Comparison of ENCODE assay signal across 1 cellular context in the genomic region with DNA sequence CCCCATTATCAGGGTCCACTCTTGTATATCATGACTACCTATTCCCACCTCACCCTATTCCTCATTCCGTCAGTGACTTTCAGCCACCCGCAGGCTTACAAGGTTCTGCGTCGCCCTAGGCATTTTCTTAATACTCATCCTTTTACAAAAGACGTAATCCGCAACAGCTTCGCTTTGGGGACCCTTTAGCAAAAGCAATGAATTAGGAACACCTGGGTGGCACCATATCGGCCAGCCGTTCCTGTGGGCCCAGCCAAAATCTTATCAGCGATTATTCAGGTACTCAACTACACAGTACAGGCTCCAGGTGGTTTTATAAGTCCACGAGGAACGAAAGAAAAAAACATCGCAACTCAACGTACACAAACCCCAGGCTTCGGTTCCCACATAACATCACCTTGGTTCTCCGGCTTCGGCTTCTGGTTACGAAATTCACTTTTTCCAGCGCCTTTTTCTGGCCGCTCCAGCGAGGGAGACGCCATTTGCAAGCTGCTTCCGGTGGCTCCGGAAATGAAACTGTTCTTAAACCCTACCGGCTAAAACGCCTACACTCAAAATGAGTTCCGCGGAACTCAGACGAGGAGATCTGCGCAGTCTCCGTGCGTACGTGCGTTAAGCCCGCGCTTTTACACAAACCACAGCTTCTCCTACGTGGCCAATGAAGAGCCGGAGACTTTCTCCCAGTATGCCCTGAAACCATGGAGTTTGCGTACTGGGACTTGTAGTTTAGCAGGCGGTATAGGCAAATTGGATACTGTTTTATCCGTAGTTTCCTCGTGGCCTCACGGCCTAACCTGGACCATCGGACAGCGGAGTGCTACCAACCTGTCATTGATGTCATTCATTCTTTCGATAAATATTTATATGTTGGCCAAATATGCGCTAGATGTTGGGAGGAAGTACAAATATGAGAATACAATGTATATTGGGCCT.
A peak's percentile ranks its signal among the peaks of the same experiment; 100 is the strongest.
TF ChIP-seq lines count a peak whose summit lies in the region.

A gene (minus strand): TSS at position 494 of the 933 bp plus-strand sequence. CDS start 12 bp downstream, at position 482.

TF ChIP-seq in GM12878, 131 proteins besides CTCF, POLR2A, EP300 and RAD21 (continued from another document and continues in another):
- TF ChIP-seq ASH2L (IDR thresholded peaks at IDR 0.05; ENCODE audit: borderline replicate concordance, low read depth) (0 out of 2 replicates have a peak, but pooled peaks have one; percentile 44), IKZF1 (conservative IDR thresholded peaks at IDR 0.05) (peak; percentile 85), NFXL1 (IDR thresholded peaks at IDR 0.05; ENCODE audit: borderline replicate concordance) (no peak), PAX5 (IDR thresholded peaks at IDR 0.05; ENCODE audit: borderline replicate concordance, low read depth, low read length) (peak; percentile 61; the same call in 1 of the 2 replicates), RB1 (IDR thresholded peaks at IDR 0.05; ENCODE audit: borderline replicate concordance) (peak; percentile 98; the same call in 1 of the 2 replicates), STAT1 (conservative IDR thresholded peaks at IDR 0.05) (0 out of 2 replicates have a peak, but pooled peaks have one; percentile 57), IKZF2 (IDR thresholded peaks at IDR 0.05) (peak in 1 of 2 experiments; percentile 28; a peak in 2 of 4 replicates), RBBP5 (conservative IDR thresholded peaks at IDR 0.05) (no peak), NRF1 (conservative IDR thresholded peaks at IDR 0.05; ENCODE audit: low read depth, low read length) (peak; percentile 59), EGR1 (IDR thresholded peaks at IDR 0.05; ENCODE audit: borderline replicate concordance in 1 of 2, low read depth in 2 of 2, low read length in 2 of 2) (peak; percentile 35 to 69; a peak in 2 of 3 replicates), ZNF622 (IDR thresholded peaks at IDR 0.05) (no peak), GABPA (IDR thresholded peaks at IDR 0.05; ENCODE audit: low read depth) (peak; percentile 100), SUZ12 (IDR thresholded peaks at IDR 0.05; ENCODE audit: unreplicated experiment) (no peak), NFIC (IDR thresholded peaks at IDR 0.05; ENCODE audit: low read depth, low read length) (peak; percentile 62), CEBPB (IDR thresholded peaks at IDR 0.05; ENCODE audit: borderline replicate concordance in 1 of 2, low read depth in 2 of 2, low read length in 2 of 2) (no peak), BHLHE40 (IDR thresholded peaks at IDR 0.05; ENCODE audit: borderline replicate concordance in 1 of 2, low read depth in 2 of 2, low read length in 1 of 2) (peak in 1 of 2 experiments; percentile 28; a peak in 2 of 4 replicates), MYB (IDR thresholded peaks at IDR 0.05; ENCODE audit: borderline replicate concordance, low read depth, low read length) (peak; percentile 51; the same call in 1 of the 2 replicates), EZH2 (IDR thresholded peaks at IDR 0.05; ENCODE audit: borderline replicate concordance, control insufficient read depth, low read depth, low read length) (no peak), TBL1XR1 (IDR thresholded peaks at IDR 0.05; ENCODE audit: low read depth, low read length) (peak; percentile 58; the same call in 1 of the 2 replicates), CREB1 (IDR thresholded peaks at IDR 0.05; ENCODE audit: low read depth) (peak; percentile 69), NR2C1 (IDR thresholded peaks at IDR 0.05) (peak; percentile 98), HCFC1 (IDR thresholded peaks at IDR 0.05; ENCODE audit: low read length) (peak; percentile 80), MEF2A (IDR thresholded peaks at IDR 0.05; ENCODE audit: insufficient read depth, low read depth, low read length) (no peak), SRF (IDR thresholded peaks at IDR 0.05; ENCODE audit: low read depth in 2 of 2, low read length in 2 of 2) (peak in 1 of 2 experiments; percentile 83; a peak in 2 of 4 replicates), LARP7 (IDR thresholded peaks at IDR 0.05) (no peak), JUNB (IDR thresholded peaks at IDR 0.05) (no peak), POLR2AphosphoS2 (IDR thresholded peaks at IDR 0.05; ENCODE audit: low read depth, low read length) (peak; percentile 74), WRNIP1 (IDR thresholded peaks at IDR 0.05; ENCODE audit: borderline replicate concordance, low read depth, low read length) (0 out of 2 replicates have a peak, but pooled peaks have one; percentile 44), SREBF2 (IDR thresholded peaks at IDR 0.05; ENCODE audit: low read length) (0 out of 2 replicates have a peak, but pooled peaks have one; percentile 58), NR2C2 (IDR thresholded peaks at IDR 0.05; ENCODE audit: borderline replicate concordance, control insufficient read depth, insufficient read length, low read depth) (no peak), HDGF (IDR thresholded peaks at IDR 0.05) (no peak), RUNX3 (IDR thresholded peaks at IDR 0.05; ENCODE audit: low read length) (peak; percentile 97), NBN (IDR thresholded peaks at IDR 0.05) (peak; percentile 78), SIN3A (IDR thresholded peaks at IDR 0.05; ENCODE audit: low read depth, low read length) (peak; percentile 88), IRF4 (IDR thresholded peaks at IDR 0.05; ENCODE audit: low read depth, low read length) (peak; percentile 89), EED (IDR thresholded peaks at IDR 0.05; ENCODE audit: low read depth) (peak; percentile 57; the same call in 1 of the 2 replicates), KAT2A (conservative IDR thresholded peaks at IDR 0.05; ENCODE audit: control insufficient read depth, low read depth, low read length) (no peak)
- TF ChIP-seq, protein P1, sequence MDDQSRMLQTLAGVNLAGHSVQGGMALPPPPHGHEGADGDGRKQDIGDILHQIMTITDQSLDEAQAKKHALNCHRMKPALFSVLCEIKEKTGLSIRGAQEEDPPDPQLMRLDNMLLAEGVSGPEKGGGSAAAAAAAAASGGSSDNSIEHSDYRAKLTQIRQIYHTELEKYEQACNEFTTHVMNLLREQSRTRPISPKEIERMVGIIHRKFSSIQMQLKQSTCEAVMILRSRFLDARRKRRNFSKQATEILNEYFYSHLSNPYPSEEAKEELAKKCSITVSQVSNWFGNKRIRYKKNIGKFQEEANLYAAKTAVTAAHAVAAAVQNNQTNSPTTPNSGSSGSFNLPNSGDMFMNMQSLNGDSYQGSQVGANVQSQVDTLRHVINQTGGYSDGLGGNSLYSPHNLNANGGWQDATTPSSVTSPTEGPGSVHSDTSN (IDR thresholded peaks at IDR 0.05; ENCODE audit: insufficient replicate concordance, low read depth, low read length): no peak
- TF ChIP-seq, protein P2, sequence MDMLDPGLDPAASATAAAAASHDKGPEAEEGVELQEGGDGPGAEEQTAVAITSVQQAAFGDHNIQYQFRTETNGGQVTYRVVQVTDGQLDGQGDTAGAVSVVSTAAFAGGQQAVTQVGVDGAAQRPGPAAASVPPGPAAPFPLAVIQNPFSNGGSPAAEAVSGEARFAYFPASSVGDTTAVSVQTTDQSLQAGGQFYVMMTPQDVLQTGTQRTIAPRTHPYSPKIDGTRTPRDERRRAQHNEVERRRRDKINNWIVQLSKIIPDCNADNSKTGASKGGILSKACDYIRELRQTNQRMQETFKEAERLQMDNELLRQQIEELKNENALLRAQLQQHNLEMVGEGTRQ (IDR thresholded peaks at IDR 0.05; ENCODE audit: borderline replicate concordance, low read depth, low read length): no peak
- TF ChIP-seq, protein P3, sequence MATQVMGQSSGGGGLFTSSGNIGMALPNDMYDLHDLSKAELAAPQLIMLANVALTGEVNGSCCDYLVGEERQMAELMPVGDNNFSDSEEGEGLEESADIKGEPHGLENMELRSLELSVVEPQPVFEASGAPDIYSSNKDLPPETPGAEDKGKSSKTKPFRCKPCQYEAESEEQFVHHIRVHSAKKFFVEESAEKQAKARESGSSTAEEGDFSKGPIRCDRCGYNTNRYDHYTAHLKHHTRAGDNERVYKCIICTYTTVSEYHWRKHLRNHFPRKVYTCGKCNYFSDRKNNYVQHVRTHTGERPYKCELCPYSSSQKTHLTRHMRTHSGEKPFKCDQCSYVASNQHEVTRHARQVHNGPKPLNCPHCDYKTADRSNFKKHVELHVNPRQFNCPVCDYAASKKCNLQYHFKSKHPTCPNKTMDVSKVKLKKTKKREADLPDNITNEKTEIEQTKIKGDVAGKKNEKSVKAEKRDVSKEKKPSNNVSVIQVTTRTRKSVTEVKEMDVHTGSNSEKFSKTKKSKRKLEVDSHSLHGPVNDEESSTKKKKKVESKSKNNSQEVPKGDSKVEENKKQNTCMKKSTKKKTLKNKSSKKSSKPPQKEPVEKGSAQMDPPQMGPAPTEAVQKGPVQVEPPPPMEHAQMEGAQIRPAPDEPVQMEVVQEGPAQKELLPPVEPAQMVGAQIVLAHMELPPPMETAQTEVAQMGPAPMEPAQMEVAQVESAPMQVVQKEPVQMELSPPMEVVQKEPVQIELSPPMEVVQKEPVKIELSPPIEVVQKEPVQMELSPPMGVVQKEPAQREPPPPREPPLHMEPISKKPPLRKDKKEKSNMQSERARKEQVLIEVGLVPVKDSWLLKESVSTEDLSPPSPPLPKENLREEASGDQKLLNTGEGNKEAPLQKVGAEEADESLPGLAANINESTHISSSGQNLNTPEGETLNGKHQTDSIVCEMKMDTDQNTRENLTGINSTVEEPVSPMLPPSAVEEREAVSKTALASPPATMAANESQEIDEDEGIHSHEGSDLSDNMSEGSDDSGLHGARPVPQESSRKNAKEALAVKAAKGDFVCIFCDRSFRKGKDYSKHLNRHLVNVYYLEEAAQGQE (IDR thresholded peaks at IDR 0.05; ENCODE audit: low read depth, low read length): peak; percentile 49; the same call in 1 of the 2 replicates
- TF ChIP-seq, protein P4, sequence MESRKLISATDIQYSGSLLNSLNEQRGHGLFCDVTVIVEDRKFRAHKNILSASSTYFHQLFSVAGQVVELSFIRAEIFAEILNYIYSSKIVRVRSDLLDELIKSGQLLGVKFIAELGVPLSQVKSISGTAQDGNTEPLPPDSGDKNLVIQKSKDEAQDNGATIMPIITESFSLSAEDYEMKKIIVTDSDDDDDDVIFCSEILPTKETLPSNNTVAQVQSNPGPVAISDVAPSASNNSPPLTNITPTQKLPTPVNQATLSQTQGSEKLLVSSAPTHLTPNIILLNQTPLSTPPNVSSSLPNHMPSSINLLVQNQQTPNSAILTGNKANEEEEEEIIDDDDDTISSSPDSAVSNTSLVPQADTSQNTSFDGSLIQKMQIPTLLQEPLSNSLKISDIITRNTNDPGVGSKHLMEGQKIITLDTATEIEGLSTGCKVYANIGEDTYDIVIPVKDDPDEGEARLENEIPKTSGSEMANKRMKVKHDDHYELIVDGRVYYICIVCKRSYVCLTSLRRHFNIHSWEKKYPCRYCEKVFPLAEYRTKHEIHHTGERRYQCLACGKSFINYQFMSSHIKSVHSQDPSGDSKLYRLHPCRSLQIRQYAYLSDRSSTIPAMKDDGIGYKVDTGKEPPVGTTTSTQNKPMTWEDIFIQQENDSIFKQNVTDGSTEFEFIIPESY (IDR thresholded peaks at IDR 0.05): peak; percentile 96
- TF ChIP-seq, protein P5, sequence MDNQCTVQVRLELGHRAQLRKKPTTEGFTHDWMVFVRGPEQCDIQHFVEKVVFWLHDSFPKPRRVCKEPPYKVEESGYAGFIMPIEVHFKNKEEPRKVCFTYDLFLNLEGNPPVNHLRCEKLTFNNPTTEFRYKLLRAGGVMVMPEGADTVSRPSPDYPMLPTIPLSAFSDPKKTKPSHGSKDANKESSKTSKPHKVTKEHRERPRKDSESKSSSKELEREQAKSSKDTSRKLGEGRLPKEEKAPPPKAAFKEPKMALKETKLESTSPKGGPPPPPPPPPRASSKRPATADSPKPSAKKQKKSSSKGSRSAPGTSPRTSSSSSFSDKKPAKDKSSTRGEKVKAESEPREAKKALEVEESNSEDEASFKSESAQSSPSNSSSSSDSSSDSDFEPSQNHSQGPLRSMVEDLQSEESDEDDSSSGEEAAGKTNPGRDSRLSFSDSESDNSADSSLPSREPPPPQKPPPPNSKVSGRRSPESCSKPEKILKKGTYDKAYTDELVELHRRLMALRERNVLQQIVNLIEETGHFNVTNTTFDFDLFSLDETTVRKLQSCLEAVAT (IDR thresholded peaks at IDR 0.05): peak; percentile 99
- TF ChIP-seq, protein P6, sequence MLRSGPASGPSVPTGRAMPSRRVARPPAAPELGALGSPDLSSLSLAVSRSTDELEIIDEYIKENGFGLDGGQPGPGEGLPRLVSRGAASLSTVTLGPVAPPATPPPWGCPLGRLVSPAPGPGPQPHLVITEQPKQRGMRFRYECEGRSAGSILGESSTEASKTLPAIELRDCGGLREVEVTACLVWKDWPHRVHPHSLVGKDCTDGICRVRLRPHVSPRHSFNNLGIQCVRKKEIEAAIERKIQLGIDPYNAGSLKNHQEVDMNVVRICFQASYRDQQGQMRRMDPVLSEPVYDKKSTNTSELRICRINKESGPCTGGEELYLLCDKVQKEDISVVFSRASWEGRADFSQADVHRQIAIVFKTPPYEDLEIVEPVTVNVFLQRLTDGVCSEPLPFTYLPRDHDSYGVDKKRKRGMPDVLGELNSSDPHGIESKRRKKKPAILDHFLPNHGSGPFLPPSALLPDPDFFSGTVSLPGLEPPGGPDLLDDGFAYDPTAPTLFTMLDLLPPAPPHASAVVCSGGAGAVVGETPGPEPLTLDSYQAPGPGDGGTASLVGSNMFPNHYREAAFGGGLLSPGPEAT (IDR thresholded peaks at IDR 0.05; ENCODE audit: low read depth): peak; percentile 100
- TF ChIP-seq, protein P7, sequence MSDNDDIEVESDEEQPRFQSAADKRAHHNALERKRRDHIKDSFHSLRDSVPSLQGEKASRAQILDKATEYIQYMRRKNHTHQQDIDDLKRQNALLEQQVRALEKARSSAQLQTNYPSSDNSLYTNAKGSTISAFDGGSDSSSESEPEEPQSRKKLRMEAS (IDR thresholded peaks at IDR 0.05; ENCODE audit: low read depth, low read length): peak; percentile 10; the same call in 1 of the 2 replicates
- TF ChIP-seq, protein P8, sequence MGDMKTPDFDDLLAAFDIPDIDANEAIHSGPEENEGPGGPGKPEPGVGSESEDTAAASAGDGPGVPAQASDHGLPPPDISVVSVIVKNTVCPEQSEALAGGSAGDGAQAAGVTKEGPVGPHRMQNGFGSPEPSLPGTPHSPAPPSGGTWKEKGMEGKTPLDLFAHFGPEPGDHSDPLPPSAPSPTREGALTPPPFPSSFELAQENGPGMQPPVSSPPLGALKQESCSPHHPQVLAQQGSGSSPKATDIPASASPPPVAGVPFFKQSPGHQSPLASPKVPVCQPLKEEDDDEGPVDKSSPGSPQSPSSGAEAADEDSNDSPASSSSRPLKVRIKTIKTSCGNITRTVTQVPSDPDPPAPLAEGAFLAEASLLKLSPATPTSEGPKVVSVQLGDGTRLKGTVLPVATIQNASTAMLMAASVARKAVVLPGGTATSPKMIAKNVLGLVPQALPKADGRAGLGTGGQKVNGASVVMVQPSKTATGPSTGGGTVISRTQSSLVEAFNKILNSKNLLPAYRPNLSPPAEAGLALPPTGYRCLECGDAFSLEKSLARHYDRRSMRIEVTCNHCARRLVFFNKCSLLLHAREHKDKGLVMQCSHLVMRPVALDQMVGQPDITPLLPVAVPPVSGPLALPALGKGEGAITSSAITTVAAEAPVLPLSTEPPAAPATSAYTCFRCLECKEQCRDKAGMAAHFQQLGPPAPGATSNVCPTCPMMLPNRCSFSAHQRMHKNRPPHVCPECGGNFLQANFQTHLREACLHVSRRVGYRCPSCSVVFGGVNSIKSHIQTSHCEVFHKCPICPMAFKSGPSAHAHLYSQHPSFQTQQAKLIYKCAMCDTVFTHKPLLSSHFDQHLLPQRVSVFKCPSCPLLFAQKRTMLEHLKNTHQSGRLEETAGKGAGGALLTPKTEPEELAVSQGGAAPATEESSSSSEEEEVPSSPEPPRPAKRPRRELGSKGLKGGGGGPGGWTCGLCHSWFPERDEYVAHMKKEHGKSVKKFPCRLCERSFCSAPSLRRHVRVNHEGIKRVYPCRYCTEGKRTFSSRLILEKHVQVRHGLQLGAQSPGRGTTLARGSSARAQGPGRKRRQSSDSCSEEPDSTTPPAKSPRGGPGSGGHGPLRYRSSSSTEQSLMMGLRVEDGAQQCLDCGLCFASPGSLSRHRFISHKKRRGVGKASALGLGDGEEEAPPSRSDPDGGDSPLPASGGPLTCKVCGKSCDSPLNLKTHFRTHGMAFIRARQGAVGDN (IDR thresholded peaks at IDR 0.05): peak; percentile 96
